ENCODE assay signal across 29 cellular contexts in genomic region chr3:53547327-53547726, GRCh38. TPM values are rescaled to one million over a fixed set of nuclear protein-coding genes. Genes with fewer than 3 reads are reported as not detected.
"Had no signal": no experiment of that assay in that cellular context is flagged by ENCODE, and none has a peak within 500 bp of the region (broad histone marks: within the 10 kb centered on the region; RNA-seq: fewer than 3 reads in every experiment).

No MANE protein-coding gene starts in this region.

- H3K9me3 Mint-ChIP-seq: activated B cell treated with CpG ODN at 0.5 μM for 24 hours; activated CD8-positive, alpha-beta T cell treated with anti-CD3 and anti-CD28 coated beads for 36 hours; activated naive CD4-positive, alpha-beta T cell treated with anti-CD3 and anti-CD28 coated beads, Interleukin-2, amount 10 ng/mL, durations not matched to agents 7 days and 5 days; activated naive CD4-positive, alpha-beta T cell treated with anti-CD3 and anti-CD28 coated beads, Interleukin-2, amount 50 U/mL, for 72 hours; activated naive CD8-positive, alpha-beta T cell treated with anti-CD3 and anti-CD28 coated beads, Interleukin-2, amount 10 ng/mL, durations not matched to agents 7 days and 5 days; central memory CD8-positive, alpha-beta T cell; dendritic cell treated with granulocyte-macrophage colony-stimulating factor and Interleukin-4, amounts not matched to agents 40 ng/mL and 50 ng/mL, for 4 days; endodermal cell; T-helper 2 cell treated with Interferon-gamma antibody and Interleukin-4, amounts not matched to agents 5 μg/mL and 100 μg/mL, for 36 hours had no signal

- H3K27me3 Mint-ChIP-seq: activated B cell treated with CpG ODN at 0.5 μM for 24 hours had no signal

- H3K4me3 ChIP-seq: coronary artery, dorsolateral prefrontal cortex, gastrocnemius medialis, heart right ventricle, hepatocyte had no signal

- H3K4me2 ChIP-seq: hepatocyte had no signal

- H3K4me3 Mint-ChIP-seq: activated B cell treated with CpG ODN at 0.5 μM for 24 hours; activated CD8-positive, alpha-beta T cell treated with anti-CD3 and anti-CD28 coated beads for 36 hours; activated naive CD4-positive, alpha-beta T cell treated with anti-CD3 and anti-CD28 coated beads, Interleukin-2, amount 10 ng/mL, durations not matched to agents 7 days and 5 days; activated naive CD8-positive, alpha-beta T cell treated with anti-CD3 and anti-CD28 coated beads, Interleukin-2, amount 10 ng/mL, durations not matched to agents 7 days and 5 days; central memory CD8-positive, alpha-beta T cell; dendritic cell treated with granulocyte-macrophage colony-stimulating factor and Interleukin-4, amounts not matched to agents 40 ng/mL and 50 ng/mL, for 4 days; endodermal cell; T-helper 17 cell; T-helper 2 cell treated with Interferon-gamma antibody and Interleukin-4, amounts not matched to agents 5 μg/mL and 100 μg/mL, for 36 hours had no signal

- H3K79me2 ChIP-seq: hepatocyte had no signal

- H2AFZ ChIP-seq: hepatocyte had no signal

- H3K36me3 Mint-ChIP-seq: activated naive CD4-positive, alpha-beta T cell treated with anti-CD3 and anti-CD28 coated beads, Interleukin-2, amount 10 ng/mL, durations not matched to agents 7 days and 5 days; activated naive CD4-positive, alpha-beta T cell treated with anti-CD3 and anti-CD28 coated beads, Interleukin-2, amount 50 U/mL, for 72 hours; activated naive CD8-positive, alpha-beta T cell treated with anti-CD3 and anti-CD28 coated beads, Interleukin-2, amount 10 ng/mL, durations not matched to agents 7 days and 5 days had no signal

- H3K27ac ChIP-seq: brain microvascular endothelial cell, coronary artery, dorsolateral prefrontal cortex, foreskin keratinocyte, gastrocnemius medialis, heart right ventricle, hepatocyte, WERI-Rb-1 had no signal

- H3K36me3 ChIP-seq: brain microvascular endothelial cell, gastrocnemius medialis, heart right ventricle, WERI-Rb-1 had no signal

- H3K27ac Mint-ChIP-seq: activated B cell treated with CpG ODN at 0.5 μM for 24 hours; activated CD8-positive, alpha-beta T cell treated with anti-CD3 and anti-CD28 coated beads for 36 hours; activated naive CD4-positive, alpha-beta T cell treated with anti-CD3 and anti-CD28 coated beads, Interleukin-2, amount 10 ng/mL, durations not matched to agents 7 days and 5 days; activated naive CD4-positive, alpha-beta T cell treated with anti-CD3 and anti-CD28 coated beads, Interleukin-2, amount 50 U/mL, for 72 hours; activated naive CD8-positive, alpha-beta T cell treated with anti-CD3 and anti-CD28 coated beads, Interleukin-2, amount 10 ng/mL, durations not matched to agents 7 days and 5 days; dendritic cell treated with granulocyte-macrophage colony-stimulating factor and Interleukin-4, amounts not matched to agents 40 ng/mL and 50 ng/mL, for 4 days; endodermal cell; T-helper 17 cell; T-helper 2 cell treated with Interferon-gamma antibody and Interleukin-4, amounts not matched to agents 5 μg/mL and 100 μg/mL, for 36 hours had no signal

- H3K4me1 Mint-ChIP-seq: activated B cell treated with CpG ODN at 0.5 μM for 24 hours; activated naive CD4-positive, alpha-beta T cell treated with anti-CD3 and anti-CD28 coated beads, Interleukin-2, amount 10 ng/mL, durations not matched to agents 7 days and 5 days; activated naive CD8-positive, alpha-beta T cell treated with anti-CD3 and anti-CD28 coated beads, Interleukin-2, amount 10 ng/mL, durations not matched to agents 7 days and 5 days; central memory CD8-positive, alpha-beta T cell had no signal

- ATAC-seq: activated CD4-positive, CD25-positive, alpha-beta regulatory T cell treated with anti-CD3 and anti-CD28 coated beads, Interleukin-2, amount 50 U/mL, for 24 hours; activated CD8-positive, alpha-beta T cell treated with anti-CD3 and anti-CD28 coated beads for 36 hours; esophagus mucosa; foreskin keratinocyte; gastrocnemius medialis; heart right ventricle; T-helper 17 cell had no signal

- H3K9me3 ChIP-seq: gastrocnemius medialis, heart right ventricle had no signal

- H3K27me3 ChIP-seq: brain microvascular endothelial cell, dorsolateral prefrontal cortex, foreskin keratinocyte, gastrocnemius medialis, hepatocyte had no signal

- DNase-seq: activated B cell treated with CpG ODN at 0.5 μM for 24 hours; activated CD4-positive, alpha-beta T cell treated with anti-CD3 and anti-CD28 coated beads for 48 hours; activated CD4-positive, alpha-beta T cell treated with anti-CD3 and anti-CD28 coated beads, Interleukin-2, amount 50 U/mL, for 1 hour; activated CD4-positive, alpha-beta T cell treated with anti-CD3 and anti-CD28 coated beads, Interleukin-2, amount 50 U/mL, for 48 hours; activated CD8-positive, alpha-beta memory T cell treated with anti-CD3 and anti-CD28 coated beads for 24 hours; activated CD8-positive, alpha-beta T cell treated with anti-CD3 and anti-CD28 coated beads for 36 hours; activated gamma-delta T cell; activated naive CD4-positive, alpha-beta T cell; activated naive CD4-positive, alpha-beta T cell treated with anti-CD3 and anti-CD28 coated beads, Interleukin-2, amount 10 ng/mL, durations not matched to agents 7 days and 5 days; activated naive CD8-positive, alpha-beta T cell treated with anti-CD3 and anti-CD28 coated beads, Interleukin-2, amount 10 ng/mL, durations not matched to agents 7 days and 5 days; activated T-cell treated with anti-CD3 and anti-CD28 coated beads, Interleukin-2, amount 50 U/mL, for 48 hours; brain microvascular endothelial cell; dorsolateral prefrontal cortex; effector memory CD4-positive, alpha-beta T cell; endodermal cell; foreskin keratinocyte; gastrocnemius medialis; heart right ventricle; T-helper 17 cell; T1000; WERI-Rb-1 had no signal

- H3K4me1 ChIP-seq: foreskin keratinocyte had no signal

RNA-seq across cellular contexts. Expression of gene CACNA1D, which starts 52.9 kb away (rescaled TPM):
- total RNA-seq: activated CD8-positive, alpha-beta T cell treated with anti-CD3 and anti-CD28 coated beads for 36 hours; activated naive CD8-positive, alpha-beta T cell treated with anti-CD3 and anti-CD28 coated beads, Interleukin-2, amount 10 ng/mL, durations not matched to agents 7 days and 5 days had no signal
- polyA plus RNA-seq: foreskin keratinocyte had no signal
